In genomic region chr1:117930484-117930883, GRCh38 we compare ENCODE assay signal across 8 cellular contexts. TPM values are rescaled to one million over a fixed set of nuclear protein-coding genes. Genes with fewer than 3 reads are reported as not detected.
A peak's percentile ranks its signal among the peaks of the same experiment; 100 is the strongest.
DNase-seq lines count a peak whose midpoint lies in the region; ATAC-seq and TF ChIP-seq lines count a peak whose summit lies in the region.

No MANE protein-coding gene starts in this region.

- H3K9me3 ChIP-seq in HAP-1 = no peaks in the 10 kb centered on the region
- H3K9me3 ChIP-seq in ascending aorta = no peaks in the 10 kb centered on the region
- no peaks in the 10 kb centered on the region for H3K9me3 ChIP-seq in liver (ENCODE audit: control insufficient read depth in 4 of 4, low read length in 3 of 4)
- H3K9me3 ChIP-seq in tibial nerve = no peaks in the 10 kb centered on the region

- intact Hi-C loops in ascending aorta (cut with DNase I) = loop anchor here (5.0 kb wide), 1 partner anchor 563 kb away; the partner anchor contains the start of gene MAN1A2

- in situ Hi-C loops in HAP-1 (cut with MboI; ENCODE audit: low sequenced_read_pairs) = loop anchor here (25.0 kb wide), 1 partner anchor 843 kb away; no protein-coding TSS in a partner anchor

- peak overlapping the region; percentile 81 for H3K4me3 ChIP-seq in ACC112 (ENCODE audit: low read depth, low read length)
- H3K4me3 ChIP-seq in HAP-1 = peak overlapping the region; percentile 96
- H3K4me3 ChIP-seq in ascending aorta = peak overlapping the region; percentile 82 to 91
- H3K4me3 ChIP-seq in liver (ENCODE audit: low read depth in 1 of 3, low read length in 3 of 3) = peak overlapping the region; percentile 89 to 97 (median 96)
- peak overlapping the region; percentile 76 to 96 (median 87) for H3K4me3 ChIP-seq in tibial nerve

- no peak for TF ChIP-seq RAD21 in liver (IDR thresholded peaks at IDR 0.05)

- H2AFZ ChIP-seq in ACC112 (ENCODE audit: low read length, unreplicated experiment) = peak overlapping the region; percentile 53

- DNase-seq in HAP-1 (ENCODE audit: low spot score in 2 of 2) (peak in 1 of 2 experiments; percentile 5), ascending aorta (ENCODE audit: low spot score in 2 of 2) (no peak), tibial nerve (ENCODE audit: low spot score in 2 of 2) (no peak), AG20443 (ENCODE audit: low spot score) (no peak)
- no peak for DNase-seq in effector CD8-positive, alpha-beta T cell (lab: John Stamatoyannopoulos, UW)

- ATAC-seq in GM18909 (IDR thresholded peaks at IDR 0.05; ENCODE audit: poor library complexity, unreplicated experiment) = no peak

- H3K4me1 ChIP-seq in ACC112 (ENCODE audit: control insufficient read depth, insufficient read depth, low read length, unreplicated experiment) (peaks cover 16% of the 10 kb centered on the region), HAP-1 (peaks cover 25% of the 10 kb centered on the region), ascending aorta (peaks cover 6 to 16% of the 10 kb centered on the region in 2 donors), liver (ENCODE audit: control insufficient read depth in 4 of 4, insufficient read depth in 4 of 4, low read length in 3 of 4) (peaks cover 3 to 40% (median 28%) of the 10 kb centered on the region in 4 donors), tibial nerve (peaks cover 0 to 45% (median 21%) of the 10 kb centered on the region in 4 donors)

- TF ChIP-seq CTCF in ascending aorta (IDR thresholded peaks at IDR 0.05) (no peak), liver (IDR thresholded peaks at IDR 0.05; ENCODE audit: low read depth, low read length, missing input control) (no peak), tibial nerve (IDR thresholded peaks at IDR 0.05) (no peak)

- H3K36me3 ChIP-seq in ACC112 (ENCODE audit: insufficient read depth, low read length) (no peaks in the 10 kb centered on the region; the same call in 1 of the 2 replicates), HAP-1 (replicated peaks) (peaks cover 20% of the 10 kb centered on the region), ascending aorta (no peaks in the 10 kb centered on the region), liver (ENCODE audit: control insufficient read depth in 4 of 4, insufficient read depth in 3 of 4, low read depth in 1 of 4, low read length in 3 of 4) (peaks cover 0 to 6% (median 4%) of the 10 kb centered on the region in 4 donors), tibial nerve (peaks cover 0 to 6% (median 0%) of the 10 kb centered on the region in 3 donors)

- H3K79me2 ChIP-seq in ACC112 (ENCODE audit: control insufficient read depth, insufficient read depth, low read length, unreplicated experiment) = peaks cover 76% of the 10 kb centered on the region

- H3K27me3 ChIP-seq in ACC112 (ENCODE audit: insufficient read depth, low read length) = no peaks in the 10 kb centered on the region
- H3K27me3 ChIP-seq in HAP-1 (ENCODE audit: low read depth) = no peaks in the 10 kb centered on the region
- no peaks in the 10 kb centered on the region for H3K27me3 ChIP-seq in ascending aorta
- no peaks in the 10 kb centered on the region for H3K27me3 ChIP-seq in liver (ENCODE audit: control insufficient read depth in 4 of 4, insufficient read depth in 4 of 4, low read length in 3 of 4)
- H3K27me3 ChIP-seq in tibial nerve = no peaks in the 10 kb centered on the region

- TF ChIP-seq POLR2A in tibial nerve (IDR thresholded peaks at IDR 0.05) = no peak

- H3K27ac ChIP-seq in ACC112 (ENCODE audit: low read depth, low read length) (no peak overlapping the region; the same call in 1 of the 2 replicates), ascending aorta (no peak overlapping the region), liver (ENCODE audit: low read depth in 1 of 2, low read length in 2 of 2) (peak overlapping the region; percentile 35 to 67), tibial nerve (peak overlapping the region in 1 of 4 donors; percentile 90)

- peak overlapping the region; percentile 71 to 90 for H3K9ac ChIP-seq in liver (ENCODE audit: low read depth in 1 of 2, low read length in 2 of 2)

- no peak for TF ChIP-seq EP300 in tibial nerve (IDR thresholded peaks at IDR 0.05)

- WGBS in liver = 2% methylated on average over 6 of the region's 6 CpGs
- WGBS in tibial nerve, 2 donors = 6 to 9% methylated on average over 6 of the region's 6 CpGs

TF ChIP-seq in liver, 16 proteins besides CTCF, POLR2A, EP300 and RAD21:
- TF ChIP-seq YY1 (IDR thresholded peaks at IDR 0.05) (peak; percentile 41), EGR1 (IDR thresholded peaks at IDR 0.05; ENCODE audit: low read depth in 2 of 2) (no peak)

RNA-seq across cellular contexts. Expression of gene WDR3, which starts 0.9 kb away (rescaled TPM):
- 4.3 TPM for total RNA-seq in ascending aorta
- total RNA-seq in liver = 10 to 100 TPM in 1 of 2 donors, 1 to 10 TPM in 1; 4.4 to 24.5 TPM
- polyA plus RNA-seq in liver = 10 to 100 TPM in 1 of 2 donors, 1 to 10 TPM in 1; 9.1 to 14.0 TPM
- 10 to 100 TPM in 1 of 4 donors, 1 to 10 TPM in 3; 7.2 to 10.5 (median 7.7) TPM for total RNA-seq in tibial nerve

RNA-seq across cellular contexts. Expression of gene GDAP2, which starts 1.1 kb away (rescaled TPM):
- total RNA-seq in ascending aorta (9.5 TPM), liver (10 to 100 TPM; 10.5 to 16.8 TPM), tibial nerve (10 to 100 TPM; 21.8 to 24.3 (median 22.8) TPM)
- 1 to 10 TPM; 3.0 to 7.6 TPM for polyA plus RNA-seq in liver

Comparison
In these comparisons a context has a peak if more than half of its experiments do, and no peak if none do; other contexts are left out.
1. H3K27ac ChIP-seq: peak in liver (2 of 2); none in ACC112 (single experiment) and ascending aorta (0 of 2).
2. Peak in every context shown above with its lines, with median percentiles within 50 percentile points of each other: H3K4me3 ChIP-seq.